Comparison of ENCODE assay signal across 8 cellular contexts in genomic region chr15:34223904-34224596, GRCh38. TPM values are rescaled to one million over a fixed set of nuclear protein-coding genes. Genes with fewer than 3 reads are reported as not detected.
DNase-seq lines count a peak whose midpoint lies in the region; ATAC-seq and TF ChIP-seq lines count a peak whose summit lies in the region.

No MANE protein-coding gene starts in this region.

- H3K79me1 ChIP-seq in H9 (ENCODE audit: insufficient read depth, low read depth, low read length, poor library complexity, severe bottlenecking), result no peaks in the 10 kb centered on the region

- WGBS in H9 (ENCODE audit: extremely low coverage, insufficient read length, low lambda C conversion rate), result no CpG with 5 or more reads among the region's 24 CpGs
- 42 to 49% methylated on average over 9 to 22 of the region's 24 CpGs for WGBS in gastroesophageal sphincter (ENCODE audit: low coverage in 1 of 2), 2 donors

- no peaks in the 10 kb centered on the region for H3K27me3 ChIP-seq in H9 (ENCODE audit: insufficient read depth, low read length)
- H3K27me3 ChIP-seq in WERI-Rb-1 (ENCODE audit: insufficient read depth, low read depth, severe bottlenecking), result no peaks in the 10 kb centered on the region
- H3K27me3 ChIP-seq in gastroesophageal sphincter, result no peaks in the 10 kb centered on the region

- no peaks in the 10 kb centered on the region for H3K27me3 Mint-ChIP-seq in H9 (ENCODE audit: low read depth)

- no peak overlapping the region for H3K23ac ChIP-seq in H9 (ENCODE audit: insufficient read length, low read depth, low read length)

- TF ChIP-seq EP300 in gastroesophageal sphincter (IDR thresholded peaks at IDR 0.05), result no peak

- H2BK5ac ChIP-seq in H9 (ENCODE audit: insufficient read length, low read length), result peak overlapping the region; percentile 84

- peak overlapping the region; percentile 86 for H3K4me2 ChIP-seq in H9 (ENCODE audit: insufficient read depth, insufficient read length, low read length)

- peak overlapping the region; percentile 87; the same call in 1 of the 2 replicates for H3K14ac ChIP-seq in H9 (ENCODE audit: insufficient read depth, low read length)

- no peak overlapping the region for H4K91ac ChIP-seq in H9 (ENCODE audit: insufficient read length, low read depth, low read length)

- H3K79me2 ChIP-seq in H9 (ENCODE audit: insufficient read depth, low read length), result peaks cover 8% of the 10 kb centered on the region; the same call in 1 of the 2 replicates

- peak overlapping the region; percentile 93 for H4K5ac ChIP-seq in H9 (ENCODE audit: insufficient read length, low read depth, low read length)

- peaks cover 0 to 5% of the 10 kb centered on the region in 2 experiments; a peak in 1 of 5 replicates for H3K9me3 Mint-ChIP-seq in H9

- peaks cover 7% of the 10 kb centered on the region for H3K23me2 ChIP-seq in H9 (ENCODE audit: insufficient read length, low read depth, low read length, poor library complexity, severe bottlenecking)

- no peak overlapping the region for H3K4ac ChIP-seq in H9 (ENCODE audit: low read depth, low read length)

- H3K9ac ChIP-seq in H9 (ENCODE audit: extremely low read depth, insufficient read length, low read length), result peak overlapping the region; percentile 78

- peaks cover 14 to 22% of the 10 kb centered on the region in 2 experiments for H3K4me1 Mint-ChIP-seq in H9

- peak overlapping the region; percentile 19 for H3K18ac ChIP-seq in H9 (ENCODE audit: insufficient read length, low read depth, low read length)

- no peak for TF ChIP-seq POLR2A in gastroesophageal sphincter (IDR thresholded peaks at IDR 0.05)

- H3K36me3 ChIP-seq in WERI-Rb-1 (peaks cover 28% of the 10 kb centered on the region), gastroesophageal sphincter (peaks cover 0 to 29% of the 10 kb centered on the region in 2 donors)

- DNase-seq in AG10803 (ENCODE audit: low read depth) (peak; percentile 8), H9 (no peak), WERI-Rb-1 (peak; percentile 17), pons (ENCODE audit: low spot score) (peak; percentile 31), NCI-H524 treated with DMSO at 0.1 percent for 48 hours (lab: John Stamatoyannopoulos, UW) (no peak), RKO (ENCODE audit: low spot score) (no peak), HCEC 1CT (no peak)

- no peak overlapping the region for H2BK20ac ChIP-seq in H9 (ENCODE audit: low read depth, low read length, poor library complexity, severe bottlenecking)

- H3K4me1 ChIP-seq in H9 (ENCODE audit: insufficient read depth, low read length) (no peaks in the 10 kb centered on the region; the same call in 1 of the 2 replicates), gastroesophageal sphincter (peaks cover 0 to 31% (median 8%) of the 10 kb centered on the region in 3 donors)

- H3K9me3 ChIP-seq in H9 (ENCODE audit: control insufficient read depth, low read depth, low read length) (no peaks in the 10 kb centered on the region), WERI-Rb-1 (ENCODE audit: severe bottlenecking) (no peaks in the 10 kb centered on the region), gastroesophageal sphincter (no peaks in the 10 kb centered on the region)

- no peak overlapping the region for H3K56ac ChIP-seq in H9 (ENCODE audit: insufficient read length, low read depth, low read length)

- ATAC-seq in gastroesophageal sphincter, result no peak

- H2BK12ac ChIP-seq in H9 (ENCODE audit: insufficient read length, low read depth, low read length), result no peak overlapping the region

- H3T11ph ChIP-seq in H9 (ENCODE audit: low read length), result no peak overlapping the region

- peak overlapping the region; percentile 98 to 100 (median 99) for H3K27ac Mint-ChIP-seq in H9

- H3K36me3 Mint-ChIP-seq in H9 (ENCODE audit: insufficient read depth in 1 of 3, low read depth in 3 of 3), result peaks cover 7 to 22% (median 21%) of the 10 kb centered on the region in 3 experiments

- peak overlapping the region; percentile 81 for H4K8ac ChIP-seq in H9 (replicated peaks; ENCODE audit: insufficient read length, low read depth, low read length)

- H2BK15ac ChIP-seq in H9 (ENCODE audit: low read depth, low read length), result no peak overlapping the region

- H2AK5ac ChIP-seq in H9 (ENCODE audit: insufficient read length, low read length), result peak overlapping the region; percentile 19

- H3K4me3 Mint-ChIP-seq in H9, result peak overlapping the region; percentile 92 to 98

- TF ChIP-seq CTCF in AG10803 (conservative IDR thresholded peaks at IDR 0.05; ENCODE audit: low read length) (no peak), H9 (conservative IDR thresholded peaks at IDR 0.05) (no peak), WERI-Rb-1 (IDR thresholded peaks at IDR 0.05; ENCODE audit: low read depth, low read length) (no peak), gastroesophageal sphincter (IDR thresholded peaks at IDR 0.05) (no peak)

- no peaks in the 10 kb centered on the region for H4K20me1 ChIP-seq in H9 (ENCODE audit: control insufficient read depth, insufficient read depth, insufficient read length)

- H2AFZ ChIP-seq in H9 (ENCODE audit: low read length), result no peak overlapping the region

- H3K4me3 ChIP-seq in AG10803 (ENCODE audit: low read length) (peak overlapping the region; percentile 99), WERI-Rb-1 (ENCODE audit: low read depth, low read length) (peak overlapping the region; percentile 84), gastroesophageal sphincter (peak overlapping the region; percentile 70 to 99)

- H3K27ac ChIP-seq in H9 (ENCODE audit: insufficient read length, low read depth, low read length) (peak overlapping the region; percentile 69), WERI-Rb-1 (peak overlapping the region; percentile 96), gastroesophageal sphincter (peak overlapping the region; percentile 85 to 96 (median 91))

- no peak overlapping the region for H2BK120ac ChIP-seq in H9 (ENCODE audit: low read depth, low read length, poor library complexity, severe bottlenecking)

RNA-seq across cellular contexts. Expression of gene EMC4, which starts 0.8 kb away (rescaled TPM):
- 108 and 109 TPM in 2 replicates for total RNA-seq in H9 (2021)
- 100 to 1,000 TPM; 138 to 173 (median 161) TPM for total RNA-seq in gastroesophageal sphincter

RNA-seq across cellular contexts. Expression of gene KATNBL1, which starts 14.2 kb away (rescaled TPM):
- total RNA-seq in H9 (2021), result 43.5 and 46.8 TPM in 2 replicates
- total RNA-seq in gastroesophageal sphincter, result 10 to 100 TPM; 28.6 to 60.7 (median 40.0) TPM

Comparison
In these comparisons a context has a peak if more than half of its experiments do, and no peak if none do; other contexts are left out.
1. DNase-seq: peak in AG10803 (single experiment), WERI-Rb-1 (single experiment) and pons (single experiment); none in H9 (single experiment), NCI-H524 treated with DMSO at 0.1 percent for 48 hours (single experiment), RKO (single experiment) and HCEC 1CT (single experiment).
2. Peak in every context shown above with its lines, with median percentiles within 50 percentile points of each other: H3K4me3 ChIP-seq and H3K27ac ChIP-seq.